In genomic region chr3:182618981-182619591, GRCh38 we compare ENCODE assay signal across 12 cellular contexts.
DNase-seq lines count a peak whose midpoint lies in the region; ATAC-seq and TF ChIP-seq lines count a peak whose summit lies in the region.
"Had no signal": no experiment of that assay in that cellular context is flagged by ENCODE, and none has a peak within 500 bp of the region (broad histone marks: within the 10 kb centered on the region; RNA-seq: fewer than 3 reads in every experiment).

No MANE protein-coding gene starts in this region.

- no peak overlapping the region for H3K4me3 Mint-ChIP-seq in activated naive CD4-positive, alpha-beta T cell treated with anti-CD3 and anti-CD28 coated beads, Interleukin-2, amount 10 ng/mL, durations not matched to agents 7 days and 5 days
- H3K4me3 Mint-ChIP-seq: activated naive CD8-positive, alpha-beta T cell treated with anti-CD3 and anti-CD28 coated beads, Interleukin-2, amount 50 U/mL, for 24 hours; natural killer cell had no signal

- H3K27me3 Mint-ChIP-seq in activated naive CD4-positive, alpha-beta T cell treated with anti-CD3 and anti-CD28 coated beads, Interleukin-2, amount 10 ng/mL, durations not matched to agents 7 days and 5 days = no peaks in the 10 kb centered on the region

- H3K9me3 Mint-ChIP-seq in activated naive CD4-positive, alpha-beta T cell treated with anti-CD3 and anti-CD28 coated beads, Interleukin-2, amount 10 ng/mL, durations not matched to agents 7 days and 5 days = no peaks in the 10 kb centered on the region
- H3K9me3 Mint-ChIP-seq: activated naive CD8-positive, alpha-beta T cell treated with anti-CD3 and anti-CD28 coated beads, Interleukin-2, amount 50 U/mL, for 24 hours; natural killer cell had no signal

- H3K4me3 ChIP-seq in coronary artery = no peak overlapping the region
- H3K4me3 ChIP-seq: BLaER1 had no signal

- no peak for TF ChIP-seq CTCF in coronary artery (IDR thresholded peaks at IDR 0.05)

- H3K4me1 Mint-ChIP-seq in activated naive CD4-positive, alpha-beta T cell treated with anti-CD3 and anti-CD28 coated beads, Interleukin-2, amount 10 ng/mL, durations not matched to agents 7 days and 5 days = no peaks in the 10 kb centered on the region
- H3K4me1 Mint-ChIP-seq: activated naive CD8-positive, alpha-beta T cell treated with anti-CD3 and anti-CD28 coated beads, Interleukin-2, amount 50 U/mL, for 24 hours; natural killer cell had no signal

- CTCF ChIA-PET in activated naive CD4-positive, alpha-beta T cell treated with anti-CD3 and anti-CD28 coated beads, Interleukin-2, amount 10 ng/mL, durations not matched to agents 7 days and 5 days (lab: Charles Lee) = no interaction called here

- ATAC-seq in HG02623 (IDR thresholded peaks at IDR 0.05; ENCODE audit: unreplicated experiment) = no peak
- ATAC-seq: activated naive CD8-positive, alpha-beta T cell treated with anti-CD3 and anti-CD28 coated beads, Interleukin-2, amount 50 U/mL, for 24 hours; natural killer cell had no signal

- DNase-seq in EL (peak; percentile 51), LHCN-M2 (ENCODE audit: low read depth) (peak; percentile 67), SHP77 (lab: John Stamatoyannopoulos, UW) (peak; percentile 9 to 36), glomerular visceral epithelial cell (ENCODE audit: extremely low spot score) (peak; percentile 30), coronary artery (ENCODE audit: low spot score) (no peak)
- no peak for DNase-seq in activated naive CD4-positive, alpha-beta T cell (lab: John Stamatoyannopoulos, UW)
- DNase-seq in activated naive CD4-positive, alpha-beta T cell treated with anti-CD3 and anti-CD28 coated beads, Interleukin-2, amount 10 ng/mL, durations not matched to agents 7 days and 5 days = no peak
- DNase-seq: activated naive CD8-positive, alpha-beta T cell treated with anti-CD3 and anti-CD28 coated beads, Interleukin-2, amount 50 U/mL, for 24 hours; natural killer cell; stimulated activated naive CD4-positive, alpha-beta T cell treated with Interleukin-2 at 50 U/mL for 16 hours had no signal

- H3K36me3 Mint-ChIP-seq in activated naive CD4-positive, alpha-beta T cell treated with anti-CD3 and anti-CD28 coated beads, Interleukin-2, amount 10 ng/mL, durations not matched to agents 7 days and 5 days = no peaks in the 10 kb centered on the region
- H3K36me3 Mint-ChIP-seq: natural killer cell had no signal

- no peak overlapping the region for H3K27ac Mint-ChIP-seq in activated naive CD4-positive, alpha-beta T cell treated with anti-CD3 and anti-CD28 coated beads, Interleukin-2, amount 10 ng/mL, durations not matched to agents 7 days and 5 days
- H3K27ac Mint-ChIP-seq: activated naive CD8-positive, alpha-beta T cell treated with anti-CD3 and anti-CD28 coated beads, Interleukin-2, amount 50 U/mL, for 24 hours; natural killer cell had no signal

- no peak overlapping the region for H3K27ac ChIP-seq in coronary artery
- H3K27ac ChIP-seq: BLaER1 had no signal

Comparison
In these comparisons a context has a peak if more than half of its experiments do, and no peak if none do; other contexts are left out.
1. DNase-seq: peak in EL (single experiment), LHCN-M2 (single experiment), SHP77 (2 of 2) and glomerular visceral epithelial cell (single experiment); none in coronary artery (single experiment), activated naive CD4-positive, alpha-beta T cell (0 of 4) and activated naive CD4-positive, alpha-beta T cell treated with anti-CD3 and anti-CD28 coated beads, Interleukin-2, amount 10 ng/mL, durations not matched to agents 7 days and 5 days (single experiment).